ENCODE assay signal across 8 cellular contexts in the genomic region with DNA sequence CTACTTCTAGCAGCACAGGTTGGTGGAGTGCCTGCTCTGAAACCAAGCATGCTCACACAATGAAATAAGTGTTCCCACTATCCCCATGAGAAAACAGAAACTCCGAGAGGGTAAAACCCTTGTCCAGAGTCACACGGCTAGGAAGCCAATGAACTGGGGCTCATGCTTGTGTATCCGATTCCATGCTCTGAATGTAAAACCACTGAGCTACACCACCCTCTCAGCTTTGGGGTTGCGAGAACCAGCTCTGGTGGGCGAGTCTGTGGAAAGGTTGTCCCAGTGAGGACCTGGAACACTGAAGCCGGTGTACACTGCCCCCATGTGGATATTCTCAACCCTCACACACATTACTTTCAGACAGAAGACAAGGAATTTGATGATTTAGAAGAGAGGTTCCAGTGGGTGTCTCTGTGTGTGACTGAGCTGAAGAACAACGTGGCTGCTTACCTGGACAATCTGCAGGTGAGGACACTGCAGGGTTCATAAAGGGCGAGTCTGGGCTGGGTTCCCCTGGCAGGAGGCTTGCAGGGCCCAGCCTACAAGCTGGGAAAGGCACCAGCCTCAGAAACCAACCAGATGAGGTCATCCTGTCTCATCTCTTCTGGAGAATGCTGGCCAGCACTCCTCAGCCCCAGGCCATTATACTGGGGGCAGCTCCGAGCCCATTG. TPM values are rescaled to one million over a fixed set of nuclear protein-coding genes. Genes with fewer than 3 reads are reported as not detected.
DNase-seq lines count a peak whose midpoint lies in the region; ATAC-seq, FAIRE-seq and TF ChIP-seq lines count a peak whose summit lies in the region.

No MANE protein-coding gene starts in this region.

- TF ChIP-seq CTCF in esophagus squamous epithelium (IDR thresholded peaks at IDR 0.05) (peak; percentile 55 to 87 (median 66)), nephron progenitor cell (IDR thresholded peaks at IDR 0.05) (peak; percentile 63)

- no peak overlapping the region for H3K27ac Mint-ChIP-seq in nephron progenitor cell

- no peaks in the 10 kb centered on the region for H3K36me3 Mint-ChIP-seq in nephron progenitor cell (ENCODE audit: low read depth)

- H3K36me3 ChIP-seq in MG63 (no peaks in the 10 kb centered on the region), esophagus squamous epithelium (peaks cover 7 to 92% (median 15%) of the 10 kb centered on the region in 3 donors)

- peaks cover 0 to 41% (median 8%) of the 10 kb centered on the region in 3 donors for H3K4me1 ChIP-seq in esophagus squamous epithelium

- peaks cover 12% of the 10 kb centered on the region for H3K4me1 Mint-ChIP-seq in nephron progenitor cell

- no peaks in the 10 kb centered on the region for H3K9me3 Mint-ChIP-seq in nephron progenitor cell

- intact Hi-C loops in esophagus squamous epithelium (cut with DNase I): no loop called here

- WGBS in esophagus squamous epithelium, 2 donors: 3 to 39% methylated on average over 4 to 6 of the region's 9 CpGs

- no peak overlapping the region for H3K4me3 ChIP-seq in MG63
- no peak overlapping the region for H3K4me3 ChIP-seq in esophagus squamous epithelium

- peaks cover 18% of the 10 kb centered on the region for H3K27me3 Mint-ChIP-seq in nephron progenitor cell (ENCODE audit: low read depth, poor library complexity)

- no peak overlapping the region for H3K4me3 Mint-ChIP-seq in nephron progenitor cell

- H3K27me3 ChIP-seq in MG63: no peaks in the 10 kb centered on the region
- H3K27me3 ChIP-seq in esophagus squamous epithelium: no peaks in the 10 kb centered on the region

- DNase-seq in NOMO-1 treated with DMSO at 0.1 percent for 48 hours (lab: John Stamatoyannopoulos, UW; ENCODE audit: unreplicated experiment): peak; percentile 31
- DNase-seq in NOMO-1 treated with dmso at 0.1 percent for 144 hours (lab: John Stamatoyannopoulos, UW; ENCODE audit: unreplicated experiment): no peak
- peak; percentile 81 for DNase-seq in MG63
- no peak for DNase-seq in esophagus squamous epithelium (lab: John Stamatoyannopoulos, UW)
- DNase-seq in nephron progenitor cell: peak; percentile 52

- ATAC-seq in GM21576 (IDR thresholded peaks at IDR 0.05; ENCODE audit: unreplicated experiment): peak; percentile 39
- no peak for ATAC-seq in GM18861 (IDR thresholded peaks at IDR 0.05; ENCODE audit: unreplicated experiment)

- no peaks in the 10 kb centered on the region for H3K9me3 ChIP-seq in MG63
- no peaks in the 10 kb centered on the region for H3K9me3 ChIP-seq in esophagus squamous epithelium

- peak overlapping the region; percentile 67 to 83 (median 76) for H3K27ac ChIP-seq in esophagus squamous epithelium

- no peak for TF ChIP-seq POLR2A in esophagus squamous epithelium (IDR thresholded peaks at IDR 0.05)

- FAIRE-seq in TTC549 (lab: Jason Lieb, UNC): peak; percentile 54

RNA-seq across cellular contexts. Expression of a gene that starts 37.4 kb away (rescaled TPM):
- total RNA-seq in MG63 (2014; rRNA removed; shearing (Covaris generic); ENCODE audit: low replicate concordance): 0.17 and 1.1 TPM in 2 replicates
- 10 to 100 TPM; 14.5 to 29.3 (median 18.0) TPM for total RNA-seq in esophagus squamous epithelium

Comparison
In these comparisons a context has a peak if more than half of its experiments do, and no peak if none do; other contexts are left out.
1. DNase-seq: peak in NOMO-1 treated with DMSO at 0.1 percent for 48 hours (single experiment), MG63 (single experiment) and nephron progenitor cell (single experiment); none in NOMO-1 treated with dmso at 0.1 percent for 144 hours (single experiment) and esophagus squamous epithelium (single experiment).